ENCODE assay signal across 1 cellular context in genomic region chr12:109713187-109713984, GRCh38.
A peak's percentile ranks its signal among the peaks of the same experiment; 100 is the strongest.
TF ChIP-seq lines count a peak whose summit lies in the region.

TSS of gene FAM222A (plus strand) at chr12:109713825. CDS start at chr12:109744147, 30,322 bp downstream.

TF ChIP-seq in HepG2, 621 proteins besides CTCF, POLR2A, EP300 and RAD21 (continued from another document and continues in another):
- TF ChIP-seq ZBTB34 (CRISPR knock-in tag; IDR thresholded peaks at IDR 0.05) = no peak
- TF ChIP-seq ZNF75D (CRISPR knock-in tag; IDR thresholded peaks at IDR 0.05; ENCODE audit: borderline replicate concordance) = no peak
- TF ChIP-seq MTA3 (CRISPR knock-in tag; IDR thresholded peaks at IDR 0.05) = no peak
- TF ChIP-seq ZNF275 (CRISPR knock-in tag; IDR thresholded peaks at IDR 0.05; ENCODE audit: borderline replicate concordance) = no peak
- TF ChIP-seq SPEN (CRISPR knock-in tag; IDR thresholded peaks at IDR 0.05; ENCODE audit: low read depth) = no peak
- TF ChIP-seq CAMTA2 (CRISPR knock-in tag; IDR thresholded peaks at IDR 0.05; ENCODE audit: borderline replicate concordance) = no peak
- no peak; the same call in 1 of the 2 replicates for TF ChIP-seq FOSL2 (CRISPR knock-in tag; IDR thresholded peaks at IDR 0.05)
- no peak for TF ChIP-seq ZNF207 (IDR thresholded peaks at IDR 0.05; ENCODE audit: borderline replicate concordance)
- no peak for TF ChIP-seq ZC3H13 (CRISPR knock-in tag; IDR thresholded peaks at IDR 0.05)
- peak; percentile 82; the same call in 1 of the 2 replicates for TF ChIP-seq ARNT2 (CRISPR knock-in tag; IDR thresholded peaks at IDR 0.05; ENCODE audit: low read depth)
- peak; percentile 63; the same call in 1 of the 2 replicates for TF ChIP-seq ZNF331 (CRISPR knock-in tag; IDR thresholded peaks at IDR 0.05)
- TF ChIP-seq ZNF772 (CRISPR knock-in tag; IDR thresholded peaks at IDR 0.05) = no peak
- no peak for TF ChIP-seq ZZZ3 (CRISPR knock-in tag; IDR thresholded peaks at IDR 0.05; ENCODE audit: borderline replicate concordance)
- TF ChIP-seq ZNF629 (CRISPR knock-in tag; conservative IDR thresholded peaks at IDR 0.05) = peak; percentile 91
- TF ChIP-seq NCOR1 (IDR thresholded peaks at IDR 0.05; ENCODE audit: borderline replicate concordance, low read length) = peak; percentile 59; the same call in 1 of the 2 replicates
- no peak for TF ChIP-seq KAT2B (IDR thresholded peaks at IDR 0.05; ENCODE audit: borderline replicate concordance, low read depth, low read length)
- no peak for TF ChIP-seq CEBPZ (IDR thresholded peaks at IDR 0.05; ENCODE audit: low read length)
- no peak for TF ChIP-seq ZNF737 (CRISPR knock-in tag; IDR thresholded peaks at IDR 0.05; ENCODE audit: borderline replicate concordance)
- no peak for TF ChIP-seq ZNF713 (CRISPR knock-in tag; IDR thresholded peaks at IDR 0.05)
- TF ChIP-seq ZNF446 (CRISPR knock-in tag; IDR thresholded peaks at IDR 0.05) = no peak
- TF ChIP-seq ZNF180 (CRISPR knock-in tag; IDR thresholded peaks at IDR 0.05; ENCODE audit: borderline replicate concordance, low read depth) = no peak
- no peak for TF ChIP-seq PCBP1 (IDR thresholded peaks at IDR 0.05; ENCODE audit: borderline replicate concordance, low read depth, low read length)
- no peak for TF ChIP-seq CBFB (CRISPR knock-in tag; IDR thresholded peaks at IDR 0.05)
- TF ChIP-seq HMGXB4 (CRISPR knock-in tag; IDR thresholded peaks at IDR 0.05; ENCODE audit: borderline replicate concordance in 1 of 2, low read depth in 1 of 2) = no peak
- no peak for TF ChIP-seq SMAD1 (CRISPR knock-in tag; IDR thresholded peaks at IDR 0.05; ENCODE audit: borderline replicate concordance, low read depth)
- TF ChIP-seq ZNF367 (CRISPR knock-in tag; IDR thresholded peaks at IDR 0.05; ENCODE audit: borderline replicate concordance) = no peak
- no peak for TF ChIP-seq SMYD3 (CRISPR knock-in tag; IDR thresholded peaks at IDR 0.05)
- TF ChIP-seq CENPBD1 (CRISPR knock-in tag; IDR thresholded peaks at IDR 0.05; ENCODE audit: borderline replicate concordance, low read depth) = no peak
- no peak for TF ChIP-seq ZFAT (CRISPR knock-in tag; conservative IDR thresholded peaks at IDR 0.05)
- TF ChIP-seq ZNF773 (CRISPR knock-in tag; IDR thresholded peaks at IDR 0.05; ENCODE audit: borderline replicate concordance) = no peak
- TF ChIP-seq ZFP82 (CRISPR knock-in tag; IDR thresholded peaks at IDR 0.05; ENCODE audit: borderline replicate concordance) = no peak
- no peak for TF ChIP-seq MEIS2 (CRISPR knock-in tag; IDR thresholded peaks at IDR 0.05)
- 0 out of 2 replicates have a peak, but pooled peaks have one; percentile 65 for TF ChIP-seq ZNF335 (CRISPR knock-in tag; IDR thresholded peaks at IDR 0.05)
- TF ChIP-seq SALL1 (CRISPR knock-in tag; IDR thresholded peaks at IDR 0.05) = peak; percentile 70
- TF ChIP-seq POLR2G (IDR thresholded peaks at IDR 0.05; ENCODE audit: low read depth, low read length) = peak; percentile 67
- TF ChIP-seq BRF2 (CRISPR knock-in tag; IDR thresholded peaks at IDR 0.05) = no peak
- no peak for TF ChIP-seq ZNF333 (CRISPR knock-in tag; IDR thresholded peaks at IDR 0.05; ENCODE audit: borderline replicate concordance)
- peak; percentile 90 for TF ChIP-seq E2F5 (CRISPR knock-in tag; conservative IDR thresholded peaks at IDR 0.05)
- TF ChIP-seq MAFK (conservative IDR thresholded peaks at IDR 0.05 in 1 of 2, IDR thresholded peaks at IDR 0.05 in 1 of 2; ENCODE audit: low read length in 2 of 2) = peak; percentile 37 to 65
- TF ChIP-seq MYC (CRISPR knock-in tag; IDR thresholded peaks at IDR 0.05; ENCODE audit: borderline replicate concordance) = no peak; the same call in 1 of the 2 replicates
- TF ChIP-seq ZNF280D (CRISPR knock-in tag; IDR thresholded peaks at IDR 0.05) = no peak
- no peak for TF ChIP-seq ZNF326 (CRISPR knock-in tag; IDR thresholded peaks at IDR 0.05; ENCODE audit: borderline replicate concordance)
- no peak for TF ChIP-seq ZNF503 (CRISPR knock-in tag; IDR thresholded peaks at IDR 0.05)
- no peak for TF ChIP-seq HDAC6 (IDR thresholded peaks at IDR 0.05; ENCODE audit: low read depth, low read length)
- TF ChIP-seq ZNF570 (CRISPR knock-in tag; IDR thresholded peaks at IDR 0.05; ENCODE audit: borderline replicate concordance) = no peak
- no peak for TF ChIP-seq ELK4 (CRISPR knock-in tag; IDR thresholded peaks at IDR 0.05; ENCODE audit: borderline replicate concordance)
- TF ChIP-seq ZNF451 (CRISPR knock-in tag; IDR thresholded peaks at IDR 0.05) = no peak
